In genomic region chr1:89808429-89809117, GRCh38 we compare ENCODE assay signal across 13 cellular contexts. TPM values are rescaled to one million over a fixed set of nuclear protein-coding genes. Genes with fewer than 3 reads are reported as not detected.
DNase-seq lines count a peak whose midpoint lies in the region; TF ChIP-seq lines count a peak whose summit lies in the region.
"Had no signal": no experiment of that assay in that cellular context is flagged by ENCODE, and none has a peak within 500 bp of the region (broad histone marks: within the 10 kb centered on the region; RNA-seq: fewer than 3 reads in every experiment).

No MANE protein-coding gene starts in this region.

- DNase-seq in DMS 273 treated with DMSO at 0.1 percent for 48 hours (lab: John Stamatoyannopoulos, UW) (peak; percentile 5), HS-5 (ENCODE audit: low read depth) (peak; percentile 32), astrocyte of the hippocampus (ENCODE audit: low read depth, low spot score) (peak; percentile 77), islet precursor cell (peak; percentile 90), posterior vena cava (ENCODE audit: low spot score) (no peak), COR-L47 (lab: John Stamatoyannopoulos, UW) (no peak), BE2C (no peak)
- no peak for DNase-seq in activated CD4-positive, alpha-beta T cell treated with anti-CD3 and anti-CD28 coated beads, Interleukin-2, amount 50 U/mL, for 48 hours
- DNase-seq: activated CD4-positive, CD25-positive, alpha-beta regulatory T cell treated with anti-CD3 and anti-CD28 coated beads, Interleukin-2, amount 50 U/mL, for 72 hours; erythroblast; NCI-H526 treated with DMSO at 0.1 percent for 48 hours; SJCRH30; stimulated activated CD4-positive, alpha-beta T cell treated with anti-CD3 and anti-CD28 coated beads, Interleukin-12 subunit alpha, Interleukin-12 subunit beta, amount 100 ng/mL, for 4 hours had no signal

- intact Hi-C loops in posterior vena cava (cut with DNase I) = loop anchor here in 1 of 2 donors (5.0 kb wide), 1 partner anchor 179 kb away; no protein-coding TSS in a partner anchor

- no peaks in the 10 kb centered on the region for H3K36me3 ChIP-seq in BE2C
- H3K36me3 ChIP-seq: SJCRH30 had no signal

- no peaks in the 10 kb centered on the region for H3K4me1 ChIP-seq in BE2C
- H3K4me1 ChIP-seq: SJCRH30 had no signal

- no peaks in the 10 kb centered on the region for H3K9me3 ChIP-seq in BE2C
- H3K9me3 ChIP-seq: SJCRH30 had no signal

- TF ChIP-seq CTCF in BE2C (IDR thresholded peaks at IDR 0.05; ENCODE audit: low read depth, low read length) = no peak

- no peak overlapping the region for H3K4me3 ChIP-seq in BE2C (ENCODE audit: low read depth, low read length)
- H3K4me3 ChIP-seq: SJCRH30 had no signal

- no peaks in the 10 kb centered on the region for H3K27me3 ChIP-seq in BE2C
- H3K27me3 ChIP-seq: SJCRH30 had no signal

RNA-seq across cellular contexts. Expression of gene LRRC8D, which starts 12.3 kb away (rescaled TPM):
- 1 to 10 TPM; 5.6 to 8.6 TPM for total RNA-seq in posterior vena cava
- polyA plus RNA-seq in BE2C (2012; ENCODE audit: insufficient read depth, insufficient read length, low read depth) = 67.9 TPM

Comparison
In these comparisons a context has a peak if more than half of its experiments do, and no peak if none do; other contexts are left out.
1. DNase-seq: peak in DMS 273 treated with DMSO at 0.1 percent for 48 hours (single experiment), HS-5 (single experiment), astrocyte of the hippocampus (single experiment) and islet precursor cell (single experiment); none in posterior vena cava (single experiment), activated CD4-positive, alpha-beta T cell treated with anti-CD3 and anti-CD28 coated beads, Interleukin-2, amount 50 U/mL, for 48 hours (0 of 2), COR-L47 (single experiment) and BE2C (single experiment).